ENCODE assay signal across 1 cellular context in the genomic region with DNA sequence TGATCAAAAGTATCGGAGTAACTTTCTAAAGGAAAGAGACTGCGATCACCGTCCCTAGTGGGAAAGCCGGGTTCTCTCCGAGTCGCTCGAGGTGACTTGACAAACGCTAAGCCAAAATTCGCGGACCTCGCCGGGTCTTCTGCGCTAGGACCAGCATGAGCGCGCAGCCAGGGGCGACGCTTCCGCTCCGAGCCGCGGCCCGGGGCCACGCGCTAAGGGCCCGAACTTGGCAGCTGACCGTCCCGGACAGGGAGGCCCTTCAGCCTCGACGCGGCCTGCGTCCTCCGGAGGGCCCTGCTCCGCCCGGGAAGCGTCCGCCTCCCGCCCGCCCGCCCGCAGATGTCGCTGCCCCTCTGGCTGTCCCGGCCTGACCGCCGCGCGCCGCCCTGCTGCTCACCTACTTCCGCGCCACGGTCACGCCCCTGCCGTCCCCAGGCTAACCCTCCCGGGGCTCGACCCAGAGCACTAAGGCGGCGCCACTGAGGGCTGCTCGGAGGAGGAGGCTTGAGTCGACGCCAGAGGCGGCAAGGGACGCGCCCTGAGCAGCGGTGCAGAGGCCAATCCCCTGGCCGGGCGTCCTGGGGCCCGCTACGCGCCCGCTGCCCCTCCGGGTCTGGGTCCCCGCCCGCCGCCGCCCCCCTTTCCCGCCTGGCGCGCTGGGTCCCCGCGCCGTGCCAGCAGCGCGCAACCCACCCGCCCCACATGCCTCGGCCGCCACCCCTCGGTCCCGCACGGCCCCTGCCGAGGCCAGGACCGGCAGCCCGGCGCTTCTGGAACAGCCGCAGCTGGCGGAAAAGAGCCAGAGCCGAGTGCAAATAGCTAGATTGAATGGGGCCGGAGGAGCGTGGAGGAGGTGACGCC.
TF ChIP-seq lines count a peak whose summit lies in the region.

No MANE protein-coding gene starts in this region.

TF ChIP-seq in GM12878, 131 proteins besides CTCF, POLR2A, EP300 and RAD21 (continued from another document and continues in another):
- TF ChIP-seq, protein P1, sequence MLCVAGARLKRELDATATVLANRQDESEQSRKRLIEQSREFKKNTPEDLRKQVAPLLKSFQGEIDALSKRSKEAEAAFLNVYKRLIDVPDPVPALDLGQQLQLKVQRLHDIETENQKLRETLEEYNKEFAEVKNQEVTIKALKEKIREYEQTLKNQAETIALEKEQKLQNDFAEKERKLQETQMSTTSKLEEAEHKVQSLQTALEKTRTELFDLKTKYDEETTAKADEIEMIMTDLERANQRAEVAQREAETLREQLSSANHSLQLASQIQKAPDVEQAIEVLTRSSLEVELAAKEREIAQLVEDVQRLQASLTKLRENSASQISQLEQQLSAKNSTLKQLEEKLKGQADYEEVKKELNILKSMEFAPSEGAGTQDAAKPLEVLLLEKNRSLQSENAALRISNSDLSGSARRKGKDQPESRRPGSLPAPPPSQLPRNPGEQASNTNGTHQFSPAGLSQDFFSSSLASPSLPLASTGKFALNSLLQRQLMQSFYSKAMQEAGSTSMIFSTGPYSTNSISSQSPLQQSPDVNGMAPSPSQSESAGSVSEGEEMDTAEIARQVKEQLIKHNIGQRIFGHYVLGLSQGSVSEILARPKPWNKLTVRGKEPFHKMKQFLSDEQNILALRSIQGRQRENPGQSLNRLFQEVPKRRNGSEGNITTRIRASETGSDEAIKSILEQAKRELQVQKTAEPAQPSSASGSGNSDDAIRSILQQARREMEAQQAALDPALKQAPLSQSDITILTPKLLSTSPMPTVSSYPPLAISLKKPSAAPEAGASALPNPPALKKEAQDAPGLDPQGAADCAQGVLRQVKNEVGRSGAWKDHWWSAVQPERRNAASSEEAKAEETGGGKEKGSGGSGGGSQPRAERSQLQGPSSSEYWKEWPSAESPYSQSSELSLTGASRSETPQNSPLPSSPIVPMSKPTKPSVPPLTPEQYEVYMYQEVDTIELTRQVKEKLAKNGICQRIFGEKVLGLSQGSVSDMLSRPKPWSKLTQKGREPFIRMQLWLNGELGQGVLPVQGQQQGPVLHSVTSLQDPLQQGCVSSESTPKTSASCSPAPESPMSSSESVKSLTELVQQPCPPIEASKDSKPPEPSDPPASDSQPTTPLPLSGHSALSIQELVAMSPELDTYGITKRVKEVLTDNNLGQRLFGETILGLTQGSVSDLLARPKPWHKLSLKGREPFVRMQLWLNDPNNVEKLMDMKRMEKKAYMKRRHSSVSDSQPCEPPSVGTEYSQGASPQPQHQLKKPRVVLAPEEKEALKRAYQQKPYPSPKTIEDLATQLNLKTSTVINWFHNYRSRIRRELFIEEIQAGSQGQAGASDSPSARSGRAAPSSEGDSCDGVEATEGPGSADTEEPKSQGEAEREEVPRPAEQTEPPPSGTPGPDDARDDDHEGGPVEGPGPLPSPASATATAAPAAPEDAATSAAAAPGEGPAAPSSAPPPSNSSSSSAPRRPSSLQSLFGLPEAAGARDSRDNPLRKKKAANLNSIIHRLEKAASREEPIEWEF (IDR thresholded peaks at IDR 0.05; ENCODE audit: insufficient replicate concordance, low read depth, low read length): no peak
- peak; percentile 35; the same call in 1 of the 2 replicates for TF ChIP-seq MTA2 (IDR thresholded peaks at IDR 0.05; ENCODE audit: low read depth)
- TF ChIP-seq NBN (IDR thresholded peaks at IDR 0.05): peak; percentile 54
- TF ChIP-seq, protein P2, sequence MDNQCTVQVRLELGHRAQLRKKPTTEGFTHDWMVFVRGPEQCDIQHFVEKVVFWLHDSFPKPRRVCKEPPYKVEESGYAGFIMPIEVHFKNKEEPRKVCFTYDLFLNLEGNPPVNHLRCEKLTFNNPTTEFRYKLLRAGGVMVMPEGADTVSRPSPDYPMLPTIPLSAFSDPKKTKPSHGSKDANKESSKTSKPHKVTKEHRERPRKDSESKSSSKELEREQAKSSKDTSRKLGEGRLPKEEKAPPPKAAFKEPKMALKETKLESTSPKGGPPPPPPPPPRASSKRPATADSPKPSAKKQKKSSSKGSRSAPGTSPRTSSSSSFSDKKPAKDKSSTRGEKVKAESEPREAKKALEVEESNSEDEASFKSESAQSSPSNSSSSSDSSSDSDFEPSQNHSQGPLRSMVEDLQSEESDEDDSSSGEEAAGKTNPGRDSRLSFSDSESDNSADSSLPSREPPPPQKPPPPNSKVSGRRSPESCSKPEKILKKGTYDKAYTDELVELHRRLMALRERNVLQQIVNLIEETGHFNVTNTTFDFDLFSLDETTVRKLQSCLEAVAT (IDR thresholded peaks at IDR 0.05): peak; percentile 86
- no peak for TF ChIP-seq TCF12 (IDR thresholded peaks at IDR 0.05; ENCODE audit: low read depth, low read length)
- TF ChIP-seq TAF1 (IDR thresholded peaks at IDR 0.05; ENCODE audit: borderline replicate concordance, low read depth, low read length): peak; percentile 79
- TF ChIP-seq MXI1 (IDR thresholded peaks at IDR 0.05; ENCODE audit: low read depth, low read length): 0 out of 2 replicates have a peak, but pooled peaks have one; percentile 31
- TF ChIP-seq NFXL1 (IDR thresholded peaks at IDR 0.05; ENCODE audit: borderline replicate concordance): no peak
- TF ChIP-seq PKNOX1 (IDR thresholded peaks at IDR 0.05): no peak
- no peak for TF ChIP-seq HCFC1 (IDR thresholded peaks at IDR 0.05; ENCODE audit: low read length)
- TF ChIP-seq, protein P3, sequence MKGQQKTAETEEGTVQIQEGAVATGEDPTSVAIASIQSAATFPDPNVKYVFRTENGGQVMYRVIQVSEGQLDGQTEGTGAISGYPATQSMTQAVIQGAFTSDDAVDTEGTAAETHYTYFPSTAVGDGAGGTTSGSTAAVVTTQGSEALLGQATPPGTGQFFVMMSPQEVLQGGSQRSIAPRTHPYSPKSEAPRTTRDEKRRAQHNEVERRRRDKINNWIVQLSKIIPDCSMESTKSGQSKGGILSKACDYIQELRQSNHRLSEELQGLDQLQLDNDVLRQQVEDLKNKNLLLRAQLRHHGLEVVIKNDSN (IDR thresholded peaks at IDR 0.05; ENCODE audit: borderline replicate concordance, extremely low read length, insufficient read depth, low read depth, low read length): no peak
- TF ChIP-seq, protein P4, sequence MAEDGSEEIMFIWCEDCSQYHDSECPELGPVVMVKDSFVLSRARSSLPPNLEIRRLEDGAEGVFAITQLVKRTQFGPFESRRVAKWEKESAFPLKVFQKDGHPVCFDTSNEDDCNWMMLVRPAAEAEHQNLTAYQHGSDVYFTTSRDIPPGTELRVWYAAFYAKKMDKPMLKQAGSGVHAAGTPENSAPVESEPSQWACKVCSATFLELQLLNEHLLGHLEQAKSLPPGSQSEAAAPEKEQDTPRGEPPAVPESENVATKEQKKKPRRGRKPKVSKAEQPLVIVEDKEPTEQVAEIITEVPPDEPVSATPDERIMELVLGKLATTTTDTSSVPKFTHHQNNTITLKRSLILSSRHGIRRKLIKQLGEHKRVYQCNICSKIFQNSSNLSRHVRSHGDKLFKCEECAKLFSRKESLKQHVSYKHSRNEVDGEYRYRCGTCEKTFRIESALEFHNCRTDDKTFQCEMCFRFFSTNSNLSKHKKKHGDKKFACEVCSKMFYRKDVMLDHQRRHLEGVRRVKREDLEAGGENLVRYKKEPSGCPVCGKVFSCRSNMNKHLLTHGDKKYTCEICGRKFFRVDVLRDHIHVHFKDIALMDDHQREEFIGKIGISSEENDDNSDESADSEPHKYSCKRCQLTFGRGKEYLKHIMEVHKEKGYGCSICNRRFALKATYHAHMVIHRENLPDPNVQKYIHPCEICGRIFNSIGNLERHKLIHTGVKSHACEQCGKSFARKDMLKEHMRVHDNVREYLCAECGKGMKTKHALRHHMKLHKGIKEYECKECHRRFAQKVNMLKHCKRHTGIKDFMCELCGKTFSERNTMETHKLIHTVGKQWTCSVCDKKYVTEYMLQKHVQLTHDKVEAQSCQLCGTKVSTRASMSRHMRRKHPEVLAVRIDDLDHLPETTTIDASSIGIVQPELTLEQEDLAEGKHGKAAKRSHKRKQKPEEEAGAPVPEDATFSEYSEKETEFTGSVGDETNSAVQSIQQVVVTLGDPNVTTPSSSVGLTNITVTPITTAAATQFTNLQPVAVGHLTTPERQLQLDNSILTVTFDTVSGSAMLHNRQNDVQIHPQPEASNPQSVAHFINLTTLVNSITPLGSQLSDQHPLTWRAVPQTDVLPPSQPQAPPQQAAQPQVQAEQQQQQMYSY (CRISPR knock-in tag; IDR thresholded peaks at IDR 0.05): no peak
- TF ChIP-seq E2F4 (IDR thresholded peaks at IDR 0.05; ENCODE audit: low read depth, low read length): no peak
- TF ChIP-seq ZBED1 (IDR thresholded peaks at IDR 0.05; ENCODE audit: borderline replicate concordance): no peak
- TF ChIP-seq E2F8 (IDR thresholded peaks at IDR 0.05; ENCODE audit: low read depth, partially characterized antibody): no peak
- TF ChIP-seq ZNF24 (IDR thresholded peaks at IDR 0.05): no peak; the same call in 1 of the 2 replicates
- TF ChIP-seq SREBF2 (IDR thresholded peaks at IDR 0.05; ENCODE audit: low read length): no peak
- no peak for TF ChIP-seq ATF2 (IDR thresholded peaks at IDR 0.05; ENCODE audit: low read length)
- no peak for TF ChIP-seq NRF1 (conservative IDR thresholded peaks at IDR 0.05; ENCODE audit: low read depth, low read length)
- TF ChIP-seq RAD51 (IDR thresholded peaks at IDR 0.05): no peak
- no peak for TF ChIP-seq JUND (IDR thresholded peaks at IDR 0.05; ENCODE audit: low read depth, low read length)
- TF ChIP-seq MEF2B (IDR thresholded peaks at IDR 0.05; ENCODE audit: partially characterized antibody, poor library complexity, severe bottlenecking): peak; percentile 9
- TF ChIP-seq, protein P5, sequence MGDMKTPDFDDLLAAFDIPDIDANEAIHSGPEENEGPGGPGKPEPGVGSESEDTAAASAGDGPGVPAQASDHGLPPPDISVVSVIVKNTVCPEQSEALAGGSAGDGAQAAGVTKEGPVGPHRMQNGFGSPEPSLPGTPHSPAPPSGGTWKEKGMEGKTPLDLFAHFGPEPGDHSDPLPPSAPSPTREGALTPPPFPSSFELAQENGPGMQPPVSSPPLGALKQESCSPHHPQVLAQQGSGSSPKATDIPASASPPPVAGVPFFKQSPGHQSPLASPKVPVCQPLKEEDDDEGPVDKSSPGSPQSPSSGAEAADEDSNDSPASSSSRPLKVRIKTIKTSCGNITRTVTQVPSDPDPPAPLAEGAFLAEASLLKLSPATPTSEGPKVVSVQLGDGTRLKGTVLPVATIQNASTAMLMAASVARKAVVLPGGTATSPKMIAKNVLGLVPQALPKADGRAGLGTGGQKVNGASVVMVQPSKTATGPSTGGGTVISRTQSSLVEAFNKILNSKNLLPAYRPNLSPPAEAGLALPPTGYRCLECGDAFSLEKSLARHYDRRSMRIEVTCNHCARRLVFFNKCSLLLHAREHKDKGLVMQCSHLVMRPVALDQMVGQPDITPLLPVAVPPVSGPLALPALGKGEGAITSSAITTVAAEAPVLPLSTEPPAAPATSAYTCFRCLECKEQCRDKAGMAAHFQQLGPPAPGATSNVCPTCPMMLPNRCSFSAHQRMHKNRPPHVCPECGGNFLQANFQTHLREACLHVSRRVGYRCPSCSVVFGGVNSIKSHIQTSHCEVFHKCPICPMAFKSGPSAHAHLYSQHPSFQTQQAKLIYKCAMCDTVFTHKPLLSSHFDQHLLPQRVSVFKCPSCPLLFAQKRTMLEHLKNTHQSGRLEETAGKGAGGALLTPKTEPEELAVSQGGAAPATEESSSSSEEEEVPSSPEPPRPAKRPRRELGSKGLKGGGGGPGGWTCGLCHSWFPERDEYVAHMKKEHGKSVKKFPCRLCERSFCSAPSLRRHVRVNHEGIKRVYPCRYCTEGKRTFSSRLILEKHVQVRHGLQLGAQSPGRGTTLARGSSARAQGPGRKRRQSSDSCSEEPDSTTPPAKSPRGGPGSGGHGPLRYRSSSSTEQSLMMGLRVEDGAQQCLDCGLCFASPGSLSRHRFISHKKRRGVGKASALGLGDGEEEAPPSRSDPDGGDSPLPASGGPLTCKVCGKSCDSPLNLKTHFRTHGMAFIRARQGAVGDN (IDR thresholded peaks at IDR 0.05): peak; percentile 83
